Comparison of ENCODE assay signal across 8 cellular contexts in genomic region chr3:32018723-32019564, GRCh38. TPM values are rescaled to one million over a fixed set of nuclear protein-coding genes. Genes with fewer than 3 reads are reported as not detected.
DNase-seq lines count a peak whose midpoint lies in the region; ATAC-seq and TF ChIP-seq lines count a peak whose summit lies in the region.

No MANE protein-coding gene starts in this region.

- ATAC-seq in SK-N-SH treated with all-trans-retinoic acid at 6 μM for 48 hours (peak; percentile 91), GM19452 (IDR thresholded peaks at IDR 0.05; ENCODE audit: unreplicated experiment) (no peak)

- peaks cover 4% of the 10 kb centered on the region for H3K27me3 Mint-ChIP-seq in osteocyte (ENCODE audit: unreplicated experiment)

- H3K4me3 Mint-ChIP-seq in osteocyte (ENCODE audit: unreplicated experiment), result no peak overlapping the region

- no peaks in the 10 kb centered on the region for H3K36me3 Mint-ChIP-seq in osteocyte (ENCODE audit: unreplicated experiment)

- peaks cover 10% of the 10 kb centered on the region for H3K4me1 Mint-ChIP-seq in osteocyte (ENCODE audit: unreplicated experiment)

- H3K27ac Mint-ChIP-seq in osteocyte (ENCODE audit: unreplicated experiment), result no peak overlapping the region

- DNase-seq in NCI-H345 (lab: John Stamatoyannopoulos, UW), result peak; percentile 17
- DNase-seq in NCI-H345 treated with DMSO at 0.1 percent for 48 hours (lab: John Stamatoyannopoulos, UW; ENCODE audit: unreplicated experiment), result no peak
- peak; percentile 36 for DNase-seq in HuH-7.5 (ENCODE audit: low spot score)
- DNase-seq in fibroblast of peridontal ligament (ENCODE audit: extremely low read depth), result peak; percentile 81
- no peak for DNase-seq in osteocyte (ENCODE audit: extremely low spot score, unreplicated experiment)
- DNase-seq in NCI-H128 (lab: John Stamatoyannopoulos, UW; ENCODE audit: unreplicated experiment), result no peak

- H3K9me3 Mint-ChIP-seq in osteocyte (ENCODE audit: unreplicated experiment), result no peaks in the 10 kb centered on the region

- TF ChIP-seq CTCF in osteocyte (IDR thresholded peaks at IDR 0.05), result peak; percentile 78

TF ChIP-seq in SK-N-SH treated with all-trans-retinoic acid at 6 μM for 48 hours, 23 proteins besides CTCF, POLR2A, EP300 and RAD21:
- TF ChIP-seq ISL1 (CRISPR knock-in tag; IDR thresholded peaks at IDR 0.05), result no peak
- TF ChIP-seq ZNF8 (CRISPR knock-in tag; IDR thresholded peaks at IDR 0.05), result no peak
- TF ChIP-seq ARNTL (CRISPR knock-in tag; IDR thresholded peaks at IDR 0.05; ENCODE audit: borderline replicate concordance, low read depth), result no peak
- no peak for TF ChIP-seq ZFP30 (CRISPR knock-in tag; IDR thresholded peaks at IDR 0.05)
- no peak for TF ChIP-seq CSRNP3 (CRISPR knock-in tag; IDR thresholded peaks at IDR 0.05)
- TF ChIP-seq TCF4 (CRISPR knock-in tag; IDR thresholded peaks at IDR 0.05; ENCODE audit: borderline replicate concordance), result no peak
- TF ChIP-seq OSR1 (CRISPR knock-in tag; IDR thresholded peaks at IDR 0.05), result no peak
- TF ChIP-seq GLIS3 (CRISPR knock-in tag; IDR thresholded peaks at IDR 0.05), result no peak
- TF ChIP-seq RARB (CRISPR knock-in tag; IDR thresholded peaks at IDR 0.05), result no peak
- TF ChIP-seq ZC3H10 (CRISPR knock-in tag; IDR thresholded peaks at IDR 0.05), result no peak
- TF ChIP-seq BACH2 (CRISPR knock-in tag; IDR thresholded peaks at IDR 0.05; ENCODE audit: borderline replicate concordance), result no peak
- no peak for TF ChIP-seq TOX (CRISPR knock-in tag; IDR thresholded peaks at IDR 0.05; ENCODE audit: borderline replicate concordance)
- no peak for TF ChIP-seq PATZ1 (CRISPR knock-in tag; IDR thresholded peaks at IDR 0.05; ENCODE audit: borderline replicate concordance)
- no peak for TF ChIP-seq ESRRG (CRISPR knock-in tag; IDR thresholded peaks at IDR 0.05)
- TF ChIP-seq PPARA (CRISPR knock-in tag; IDR thresholded peaks at IDR 0.05; ENCODE audit: borderline replicate concordance), result no peak
- no peak for TF ChIP-seq TSHZ2 (CRISPR knock-in tag; IDR thresholded peaks at IDR 0.05)
- no peak for TF ChIP-seq ZNF70 (CRISPR knock-in tag; IDR thresholded peaks at IDR 0.05)
- no peak for TF ChIP-seq SNAI2 (CRISPR knock-in tag; IDR thresholded peaks at IDR 0.05)

RNA-seq across cellular contexts. Expression of gene ZNF860, which starts 37.4 kb away (rescaled TPM):
- total RNA-seq in osteocyte, result 0.55 and 1.3 TPM in 2 replicates

RNA-seq across cellular contexts. Expression of gene OSBPL10, which starts 37.9 kb away (rescaled TPM):
- 21.7 and 24.7 TPM in 2 replicates for total RNA-seq in osteocyte

Comparison
In these comparisons a context has a peak if more than half of its experiments do, and no peak if none do; other contexts are left out.
1. DNase-seq: peak in NCI-H345 (single experiment), HuH-7.5 (single experiment) and fibroblast of peridontal ligament (single experiment); none in NCI-H345 treated with DMSO at 0.1 percent for 48 hours (single experiment), osteocyte (single experiment) and NCI-H128 (single experiment).